8 cellular contexts compared by ENCODE assay signal in the genomic region with DNA sequence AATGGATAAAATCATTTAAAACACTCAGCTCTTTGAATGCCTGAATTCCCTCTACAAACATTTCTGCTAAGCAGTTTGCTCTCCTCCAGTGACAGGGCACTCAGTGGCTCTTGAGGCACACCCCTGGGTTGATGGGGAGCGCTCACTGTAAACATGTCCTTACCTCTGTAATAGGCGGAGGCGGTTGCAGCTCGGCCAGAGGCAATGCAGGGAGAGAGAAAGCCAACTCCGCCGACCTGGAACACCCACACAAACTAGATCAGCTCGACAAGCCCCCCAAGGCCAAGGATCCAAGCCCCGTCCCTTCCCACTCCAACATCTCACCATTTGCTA. TPM values are rescaled to one million over a fixed set of nuclear protein-coding genes. Genes with fewer than 3 reads are reported as not detected.
DNase-seq lines count a peak whose midpoint lies in the region; ATAC-seq and TF ChIP-seq lines count a peak whose summit lies in the region.

No MANE protein-coding gene starts in this region.

- intact Hi-C loops in psoas muscle (cut with DNase I) = no loop called here

- H3K4me1 Mint-ChIP-seq in activated naive CD4-positive, alpha-beta T cell treated with anti-CD3 and anti-CD28 coated beads, Interleukin-2, amount 10 ng/mL, durations not matched to agents 7 days and 5 days = peaks cover 25% of the 10 kb centered on the region

- WGBS in psoas muscle, 3 donors = 0% methylated on average over 8 of the region's 8 CpGs

- DNase-seq in activated naive CD4-positive, alpha-beta T cell treated with anti-CD3 and anti-CD28 coated beads, Interleukin-2, amount 10 ng/mL, durations not matched to agents 7 days and 5 days = no peak
- DNase-seq in activated naive CD4-positive, alpha-beta T cell treated with anti-CD3 and anti-CD28 coated beads, Interleukin-2, amount 50 U/mL, for 16 hours = no peak
- DNase-seq in germinal center (ENCODE audit: low spot score) = peak; percentile 13
- peak in 1 of 2 donors; percentile 17 for DNase-seq in psoas muscle
- no peak for DNase-seq in cerebellar cortex (ENCODE audit: low spot score)
- DNase-seq in epidermal melanocyte (ENCODE audit: insufficient read length, low spot score) = no peak

- H3K36me3 Mint-ChIP-seq in activated naive CD4-positive, alpha-beta T cell treated with anti-CD3 and anti-CD28 coated beads, Interleukin-2, amount 10 ng/mL, durations not matched to agents 7 days and 5 days = peaks cover 14% of the 10 kb centered on the region

- peak overlapping the region; percentile 98 for H3K27ac Mint-ChIP-seq in activated naive CD4-positive, alpha-beta T cell treated with anti-CD3 and anti-CD28 coated beads, Interleukin-2, amount 10 ng/mL, durations not matched to agents 7 days and 5 days

- peaks cover 0 to 29% of the 10 kb centered on the region in 2 donors for H3K36me3 ChIP-seq in psoas muscle (ENCODE audit: insufficient read depth in 1 of 2, low read depth in 1 of 2)

- no peaks in the 10 kb centered on the region for H3K9me3 ChIP-seq in psoas muscle

- peak overlapping the region; percentile 84 for H3K27ac ChIP-seq in VCaP
- peak overlapping the region; percentile 82 for H3K27ac ChIP-seq in psoas muscle

- no peaks in the 10 kb centered on the region for H3K27me3 Mint-ChIP-seq in activated naive CD4-positive, alpha-beta T cell treated with anti-CD3 and anti-CD28 coated beads, Interleukin-2, amount 10 ng/mL, durations not matched to agents 7 days and 5 days

- no peaks in the 10 kb centered on the region for H3K27me3 ChIP-seq in psoas muscle (ENCODE audit: insufficient read depth in 3 of 3, low read length in 2 of 3)

- H3K4me3 Mint-ChIP-seq in activated naive CD4-positive, alpha-beta T cell treated with anti-CD3 and anti-CD28 coated beads, Interleukin-2, amount 10 ng/mL, durations not matched to agents 7 days and 5 days = peak overlapping the region; percentile 100

- CTCF ChIA-PET in activated naive CD4-positive, alpha-beta T cell treated with anti-CD3 and anti-CD28 coated beads, Interleukin-2, amount 10 ng/mL, durations not matched to agents 7 days and 5 days (lab: Charles Lee) = interaction anchor here (0.8 to 2.6 kb wide), 4 partner anchors 25 to 178 kb away, joined by 3 to 19 read pairs (median 4); a partner anchor contains a TSS

- peak; percentile 14 for ATAC-seq in HG02970 (IDR thresholded peaks at IDR 0.05; ENCODE audit: low FRiP score, unreplicated experiment)
- peak; percentile 31 to 60 (median 36) for ATAC-seq in psoas muscle

- H3K4me1 ChIP-seq in psoas muscle = peaks cover 14% of the 10 kb centered on the region

- TF ChIP-seq CTCF in VCaP (conservative IDR thresholded peaks at IDR 0.05) = no peak
- TF ChIP-seq CTCF in psoas muscle (IDR thresholded peaks at IDR 0.05) = no peak

- no peaks in the 10 kb centered on the region for H3K9me3 Mint-ChIP-seq in activated naive CD4-positive, alpha-beta T cell treated with anti-CD3 and anti-CD28 coated beads, Interleukin-2, amount 10 ng/mL, durations not matched to agents 7 days and 5 days

- peak overlapping the region; percentile 86 for H3K4me3 ChIP-seq in psoas muscle

RNA-seq across cellular contexts. Expression of a gene that starts 0.3 kb away (rescaled TPM):
- total RNA-seq in psoas muscle = 10 to 100 TPM in 3 of 4 donors, 1 to 10 TPM in 1; 9.2 to 15.0 (median 13.5) TPM
- 10 to 100 TPM in 2 of 3 donors, 1 to 10 TPM in 1; 7.2 to 14.3 (median 13.4) TPM for polyA plus RNA-seq in psoas muscle

RNA-seq across cellular contexts. Expression of a gene that starts 33.9 kb away (rescaled TPM):
- under 1 TPM in 2 of 4 donors, not detected in 2; 0.12 to 0.17 TPM for total RNA-seq in psoas muscle
- under 1 TPM; 0.01 to 0.14 (median 0.07) TPM for polyA plus RNA-seq in psoas muscle

RNA-seq across cellular contexts. Expression of a gene that starts 34.4 kb away (rescaled TPM):
- total RNA-seq in psoas muscle = 10 to 100 TPM; 21.9 to 30.6 (median 27.6) TPM
- polyA plus RNA-seq in psoas muscle = 10 to 100 TPM; 18.0 to 47.6 (median 24.3) TPM
